ENCODE assay signal across 2 cellular contexts in the genomic region with DNA sequence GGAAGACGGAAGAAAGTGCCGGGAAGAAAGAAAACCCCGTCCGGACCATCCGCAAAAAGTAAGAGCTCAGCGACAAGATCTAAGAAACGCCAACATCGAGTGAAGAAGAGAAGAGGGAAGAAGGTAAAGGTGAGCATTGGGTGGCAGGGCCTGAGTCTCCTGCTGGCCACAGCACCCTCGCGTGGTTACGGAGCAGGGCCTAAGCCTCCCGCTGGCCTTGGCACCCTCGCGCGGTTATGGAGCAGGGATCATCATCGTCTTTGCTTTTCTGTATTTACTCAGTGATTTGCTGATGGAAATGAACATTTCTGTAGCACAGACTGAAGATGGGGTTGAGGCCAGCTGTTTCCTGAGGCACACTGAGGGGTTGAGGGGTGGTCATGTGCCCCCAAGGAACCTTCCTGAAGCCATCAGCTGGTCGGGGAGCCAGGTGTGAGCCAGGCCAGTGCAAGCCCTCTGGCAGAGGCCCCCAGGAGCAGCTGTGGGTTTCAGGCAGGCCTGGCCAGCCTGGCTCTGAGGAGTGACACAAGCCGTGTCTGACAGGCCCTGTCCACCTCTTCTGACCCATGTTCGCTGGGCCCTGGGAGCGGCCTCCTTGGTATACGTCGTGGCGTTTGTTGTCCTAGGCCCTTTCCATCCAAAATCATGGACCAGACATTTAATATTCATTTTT.
TF ChIP-seq lines count a peak whose summit lies in the region.

No MANE protein-coding gene starts in this region.

TF ChIP-seq in HEK293, 187 proteins besides CTCF, POLR2A, EP300 and RAD21:
- TF ChIP-seq ZNF202 (tag by site-specific recombination; IDR thresholded peaks at IDR 0.05; ENCODE audit: borderline replicate concordance) (no peak), ZBTB20 (tag by site-specific recombination; IDR thresholded peaks at IDR 0.05) (no peak), PRDM6 (tag by site-specific recombination; IDR thresholded peaks at IDR 0.05) (no peak), HOXD13 (CRISPR knock-in tag; IDR thresholded peaks at IDR 0.05; ENCODE audit: borderline replicate concordance) (no peak), ZNF626 (tag by site-specific recombination; IDR thresholded peaks at IDR 0.05) (no peak), GLIS2 (tag by site-specific recombination; IDR thresholded peaks at IDR 0.05) (no peak), ZNF600 (tag by site-specific recombination; IDR thresholded peaks at IDR 0.05) (peak; percentile 62), ZFHX2 (tag by site-specific recombination; conservative IDR thresholded peaks at IDR 0.05) (no peak), ZBTB48 (tag by site-specific recombination; IDR thresholded peaks at IDR 0.05) (no peak)

TF ChIP-seq in K562, 482 proteins besides CTCF, POLR2A, EP300 and RAD21:
- TF ChIP-seq ZNF644 (tag; IDR thresholded peaks at IDR 0.05; ENCODE audit: low read depth), result no peak
- no peak for TF ChIP-seq PRPF4 (IDR thresholded peaks at IDR 0.05; ENCODE audit: insufficient read depth, low read depth, low read length, poor library complexity, severe bottlenecking)
- TF ChIP-seq POLR2G (IDR thresholded peaks at IDR 0.05; ENCODE audit: low read depth, low read length), result peak; percentile 50; the same call in 1 of the 2 replicates
